Comparison of ENCODE assay signal across 11 cellular contexts in the genomic region with DNA sequence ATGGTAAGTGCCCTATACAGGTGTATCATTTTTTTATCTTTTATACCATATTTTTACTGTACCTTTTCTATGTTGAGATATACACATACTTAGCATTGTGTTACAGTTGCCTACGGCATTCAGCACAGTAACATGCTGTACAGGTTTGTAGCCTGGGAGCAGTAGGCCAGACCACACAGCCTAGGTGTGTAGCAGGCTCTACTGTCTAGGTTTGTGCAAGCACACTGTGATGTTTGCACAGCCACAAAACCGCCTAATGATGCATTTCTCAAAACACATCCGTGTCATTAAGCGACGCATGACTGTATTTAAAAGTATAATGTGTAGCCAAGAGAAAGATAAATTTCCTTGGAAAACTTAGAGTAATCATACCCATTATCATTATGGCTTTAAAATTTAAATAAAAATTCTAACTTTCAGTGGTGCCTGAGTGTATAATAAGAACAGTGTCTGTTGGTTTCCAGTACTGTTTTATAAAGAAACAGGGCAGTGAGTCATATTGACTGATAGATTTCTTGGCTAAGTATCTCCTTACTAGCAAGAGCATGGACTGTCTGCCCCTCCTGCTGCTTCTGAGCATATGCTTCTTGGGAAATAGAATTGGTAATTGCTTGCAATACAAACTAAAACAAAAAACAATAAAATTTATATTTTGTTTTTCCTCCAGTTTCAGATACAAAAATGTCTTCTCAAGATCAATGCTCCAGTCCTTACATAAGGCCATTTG. TPM values are rescaled to one million over a fixed set of nuclear protein-coding genes. Genes with fewer than 3 reads are reported as not detected.
A peak's percentile ranks its signal among the peaks of the same experiment; 100 is the strongest.
DNase-seq lines count a peak whose midpoint lies in the region; ATAC-seq and TF ChIP-seq lines count a peak whose summit lies in the region.
"Had no signal": no experiment of that assay in that cellular context is flagged by ENCODE, and none has a peak within 500 bp of the region (broad histone marks: within the 10 kb centered on the region; RNA-seq: fewer than 3 reads in every experiment).

No MANE protein-coding gene starts in this region.

- H3K9me3 ChIP-seq in right cardiac atrium (ENCODE audit: control insufficient read depth, low read length) = no peaks in the 10 kb centered on the region
- no peaks in the 10 kb centered on the region for H3K9me3 ChIP-seq in thyroid gland

- H3K36me3 Mint-ChIP-seq in activated CD4-positive, alpha-beta T cell treated with anti-CD3 and anti-CD28 coated beads, Interleukin-2, amount 10 ng/mL, durations not matched to agents 24 days and 14 days (ENCODE audit: low read depth) = peaks cover 59% of the 10 kb centered on the region
- H3K36me3 Mint-ChIP-seq in brain = peaks cover 61% of the 10 kb centered on the region
- H3K36me3 Mint-ChIP-seq in glutamatergic neuron (ENCODE audit: unreplicated experiment) = no peaks in the 10 kb centered on the region

- H3K27me3 ChIP-seq in right cardiac atrium (ENCODE audit: control insufficient read depth, insufficient read depth) (no peaks in the 10 kb centered on the region), thyroid gland (no peaks in the 10 kb centered on the region)

- no peak overlapping the region for H3K4me3 Mint-ChIP-seq in activated CD4-positive, alpha-beta T cell treated with anti-CD3 and anti-CD28 coated beads, Interleukin-2, amount 10 ng/mL, durations not matched to agents 24 days and 14 days
- H3K4me3 Mint-ChIP-seq in brain (no peak overlapping the region), glutamatergic neuron (ENCODE audit: unreplicated experiment) (no peak overlapping the region)
- H3K4me3 Mint-ChIP-seq: activated naive CD4-positive, alpha-beta T cell treated with anti-CD3 and anti-CD28 coated beads, Interleukin-2, amount 50 U/mL, for 24 hours; B cell had no signal

- intact Hi-C loops in activated CD4-positive, alpha-beta T cell treated with anti-CD3 and anti-CD28 coated beads, Interleukin-2, amount 10 ng/mL, durations not matched to agents 24 days and 14 days (cut with micrococcal nuclease) = loop anchor here (10.0 kb wide), 1 partner anchor 132 kb away; a partner anchor contains a TSS
- intact Hi-C loops in right cardiac atrium (cut with DNase I) (no loop called here), thyroid gland (cut with DNase I) (no loop called here)

- no peaks in the 10 kb centered on the region for H3K4me1 Mint-ChIP-seq in activated CD4-positive, alpha-beta T cell treated with anti-CD3 and anti-CD28 coated beads, Interleukin-2, amount 10 ng/mL, durations not matched to agents 24 days and 14 days
- H3K4me1 Mint-ChIP-seq in brain (peaks cover 20% of the 10 kb centered on the region), glutamatergic neuron (ENCODE audit: low read depth, unreplicated experiment) (no peaks in the 10 kb centered on the region)
- H3K4me1 Mint-ChIP-seq: activated naive CD4-positive, alpha-beta T cell treated with anti-CD3 and anti-CD28 coated beads, Interleukin-2, amount 50 U/mL, for 24 hours had no signal

- TF ChIP-seq POLR2A in thyroid gland (IDR thresholded peaks at IDR 0.05) = no peak

- no peaks in the 10 kb centered on the region for H3K27me3 Mint-ChIP-seq in activated CD4-positive, alpha-beta T cell treated with anti-CD3 and anti-CD28 coated beads, Interleukin-2, amount 10 ng/mL, durations not matched to agents 24 days and 14 days
- H3K27me3 Mint-ChIP-seq in brain (no peaks in the 10 kb centered on the region), glutamatergic neuron (ENCODE audit: unreplicated experiment) (no peaks in the 10 kb centered on the region)
- H3K27me3 Mint-ChIP-seq: activated naive CD4-positive, alpha-beta T cell treated with anti-CD3 and anti-CD28 coated beads, Interleukin-2, amount 50 U/mL, for 24 hours; B cell had no signal

- 76% methylated on average over 5 of the region's 5 CpGs for WGBS in right cardiac atrium
- WGBS in thyroid gland, 2 donors = 61 to 88% methylated on average over 5 of the region's 5 CpGs

- H3K4me3 ChIP-seq in right cardiac atrium (ENCODE audit: low read length) (no peak overlapping the region), thyroid gland (replicated peaks in 1 of 3) (no peak overlapping the region)

- no peak overlapping the region for H3K27ac Mint-ChIP-seq in activated CD4-positive, alpha-beta T cell treated with anti-CD3 and anti-CD28 coated beads, Interleukin-2, amount 10 ng/mL, durations not matched to agents 24 days and 14 days
- H3K27ac Mint-ChIP-seq in brain (peak overlapping the region in 3 of 5 experiments; percentile 85 to 90 (median 87)), glutamatergic neuron (ENCODE audit: unreplicated experiment) (no peak overlapping the region)
- H3K27ac Mint-ChIP-seq: activated naive CD4-positive, alpha-beta T cell treated with anti-CD3 and anti-CD28 coated beads, Interleukin-2, amount 50 U/mL, for 24 hours; B cell had no signal

- TF ChIP-seq CTCF in brain (conservative IDR thresholded peaks at IDR 0.05) (no peak), thyroid gland (IDR thresholded peaks at IDR 0.05) (no peak), glutamatergic neuron (IDR thresholded peaks at IDR 0.05; ENCODE audit: partially characterized antibody, unreplicated experiment) (no peak)

- peak; percentile 45 for DNase-seq in activated CD4-positive, alpha-beta T cell treated with anti-CD3 and anti-CD28 coated beads, Interleukin-2, amount 10 ng/mL, durations not matched to agents 24 days and 14 days
- DNase-seq in activated CD4-positive, alpha-beta T cell treated with anti-CD3 and anti-CD28 coated beads, Interleukin-2, amount 50 U/mL, for 4 hours = no peak
- DNase-seq in right cardiac atrium (peak in 1 of 3 donors; percentile 65), thyroid gland (no peak), glutamatergic neuron (no peak)
- DNase-seq: NCI-H2107 had no signal

- H3K27ac ChIP-seq in right cardiac atrium (ENCODE audit: low read length) (no peak overlapping the region), thyroid gland (peak overlapping the region; percentile 50 to 88 (median 60))

- ATAC-seq in right cardiac atrium (peak; percentile 80 to 87), GM19463 (IDR thresholded peaks at IDR 0.05; ENCODE audit: unreplicated experiment) (no peak), GM21367 (IDR thresholded peaks at IDR 0.05; ENCODE audit: unreplicated experiment) (no peak)

- H3K4me1 ChIP-seq in right cardiac atrium (ENCODE audit: control insufficient read depth, insufficient read depth, low read length) (peaks cover 2% of the 10 kb centered on the region), thyroid gland (peaks cover 26 to 34% of the 10 kb centered on the region in 2 donors)

- H3K9me3 Mint-ChIP-seq in activated CD4-positive, alpha-beta T cell treated with anti-CD3 and anti-CD28 coated beads, Interleukin-2, amount 10 ng/mL, durations not matched to agents 24 days and 14 days = no peaks in the 10 kb centered on the region
- H3K9me3 Mint-ChIP-seq in brain (no peaks in the 10 kb centered on the region), glutamatergic neuron (ENCODE audit: unreplicated experiment) (peaks cover 2% of the 10 kb centered on the region)
- H3K9me3 Mint-ChIP-seq: activated naive CD4-positive, alpha-beta T cell treated with anti-CD3 and anti-CD28 coated beads, Interleukin-2, amount 50 U/mL, for 24 hours had no signal

- peaks cover 7 to 13% of the 10 kb centered on the region in 2 donors for H3K36me3 ChIP-seq in thyroid gland

RNA-seq across cellular contexts. Expression of a gene that starts 18.3 kb away (rescaled TPM):
- 14.6 and 16.5 TPM in 2 replicates for total RNA-seq in activated CD4-positive, alpha-beta T cell treated with anti-CD3 and anti-CD28 coated beads, Interleukin-2, amount 10 ng/mL, durations not matched to agents 24 days and 14 days
- polyA plus RNA-seq in brain (ENCODE audit: insufficient read depth, low read depth, low replicate concordance) = 2.5 TPM
- 1 to 10 TPM; 1.5 to 2.3 (median 1.8) TPM for total RNA-seq in right cardiac atrium
- 2.4 TPM for polyA plus RNA-seq in right cardiac atrium
- total RNA-seq in thyroid gland = 1 to 10 TPM; 3.0 to 5.1 (median 3.8) TPM
- 4.1 TPM for total RNA-seq in glutamatergic neuron (ENCODE audit: unreplicated experiment)

RNA-seq across cellular contexts. Expression of a gene that starts 42.7 kb away (rescaled TPM):
- total RNA-seq in activated CD4-positive, alpha-beta T cell treated with anti-CD3 and anti-CD28 coated beads, Interleukin-2, amount 10 ng/mL, durations not matched to agents 24 days and 14 days = 99.0 and 102 TPM in 2 replicates
- polyA plus RNA-seq in brain (ENCODE audit: insufficient read depth, low read depth, low replicate concordance) (21.5 TPM), right cardiac atrium (6.8 TPM)
- total RNA-seq in right cardiac atrium (1 to 10 TPM; 7.0 to 8.9 (median 7.7) TPM), thyroid gland (10 to 100 TPM; 24.8 to 34.3 (median 32.4) TPM), glutamatergic neuron (ENCODE audit: unreplicated experiment) (26.1 TPM)

Comparison
In these comparisons a context has a peak if more than half of its experiments do, and no peak if none do; other contexts are left out.
1. H3K27ac Mint-ChIP-seq: peak in brain (3 of 5); none in activated CD4-positive, alpha-beta T cell treated with anti-CD3 and anti-CD28 coated beads, Interleukin-2, amount 10 ng/mL, durations not matched to agents 24 days and 14 days (single experiment) and glutamatergic neuron (single experiment).
2. ATAC-seq: peak in right cardiac atrium (2 of 2); none in GM19463 (single experiment) and GM21367 (single experiment).